ENCODE assay signal across 32 cellular contexts in genomic region chr1:192844360-192844759, GRCh38.
"Had no signal": no experiment of that assay in that cellular context is flagged by ENCODE, and none has a peak within 500 bp of the region (broad histone marks: within the 10 kb centered on the region; RNA-seq: fewer than 3 reads in every experiment).

No MANE protein-coding gene starts in this region.

- FAIRE-seq: astrocyte had no signal

- DNase-seq: activated B cell treated with CpG ODN at 0.5 μM for 24 hours; activated CD4-positive, alpha-beta memory T cell treated with anti-CD3 and anti-CD28 coated beads for 36 hours; activated CD4-positive, alpha-beta T cell treated with anti-CD3 and anti-CD28 coated beads for 4 hours; activated CD4-positive, alpha-beta T cell treated with anti-CD3 and anti-CD28 coated beads, Interleukin-2, amount 10 ng/mL, durations not matched to agents 24 days and 14 days; activated CD4-positive, alpha-beta T cell treated with anti-CD3 and anti-CD28 coated beads, Interleukin-2, amount 50 U/mL, for 1 hour; activated CD4-positive, alpha-beta T cell treated with anti-CD3 and anti-CD28 coated beads, Interleukin-2, amount 50 U/mL, for 4 hours; activated CD4-positive, CD25-positive, alpha-beta regulatory T cell treated with anti-CD3 and anti-CD28 coated beads, Interleukin-2, amount 50 U/mL, for 72 hours; activated CD8-positive, alpha-beta memory T cell treated with anti-CD3 and anti-CD28 coated beads, Interleukin-2, amount 50 U/mL, for 4 hours; activated CD8-positive, alpha-beta T cell treated with anti-CD3 and anti-CD28 coated beads for 36 hours; activated effector memory CD4-positive, alpha-beta T cell treated with anti-CD3 and anti-CD28 coated beads, Interleukin-2, amount 50 U/mL, for 16 hours; activated gamma-delta T cell treated with Interleukin-2 at 50 U/mL for 16 hours; activated naive CD4-positive, alpha-beta T cell; activated naive CD4-positive, alpha-beta T cell treated with anti-CD3 and anti-CD28 coated beads for 36 hours; activated naive CD4-positive, alpha-beta T cell treated with anti-CD3 and anti-CD28 coated beads, Interleukin-2, amount 50 U/mL, for 16 hours; activated naive CD8-positive, alpha-beta T cell treated with anti-CD3 and anti-CD28 coated beads for 36 hours; activated T-cell treated with anti-CD3 and anti-CD28 coated beads for 4 hours; activated T-cell treated with anti-CD3 and anti-CD28 coated beads, Interleukin-2, amount 50 U/mL, for 1 hour; activated T-cell treated with anti-CD3 and anti-CD28 coated beads, Interleukin-2, amount 50 U/mL, for 4 hours; activated T-cell treated with anti-CD3 and anti-CD28 coated beads, Interleukin-2, amount 50 U/mL, for 72 hours; adrenal gland; amniotic stem cell; aorta; body of pancreas; brain microvascular endothelial cell; central memory CD4-positive, alpha-beta T cell; T-helper 2 cell; T-helper 9 cell had no signal

- ATAC-seq: activated CD8-positive, alpha-beta T cell treated with anti-CD3 and anti-CD28 coated beads for 36 hours; activated naive CD4-positive, alpha-beta T cell treated with anti-CD3 and anti-CD28 coated beads, Interleukin-2, amount 50 U/mL, for 72 hours; activated T-cell treated with anti-CD3 and anti-CD28 coated beads, Interleukin-2, amount 50 U/mL, for 4 hours; activated T-cell treated with anti-CD3 and anti-CD28 coated beads, Interleukin-2, amount 50 U/mL, for 72 hours; activated T-helper 17 cell treated with anti-CD3 and anti-CD28 coated beads, Interleukin-2, amount 50 U/mL, for 72 hours; body of pancreas had no signal

- H3K27ac ChIP-seq: adrenal gland, body of pancreas, brain microvascular endothelial cell, breast epithelium, VCaP had no signal
